8 cellular contexts compared by ENCODE assay signal in the genomic region with DNA sequence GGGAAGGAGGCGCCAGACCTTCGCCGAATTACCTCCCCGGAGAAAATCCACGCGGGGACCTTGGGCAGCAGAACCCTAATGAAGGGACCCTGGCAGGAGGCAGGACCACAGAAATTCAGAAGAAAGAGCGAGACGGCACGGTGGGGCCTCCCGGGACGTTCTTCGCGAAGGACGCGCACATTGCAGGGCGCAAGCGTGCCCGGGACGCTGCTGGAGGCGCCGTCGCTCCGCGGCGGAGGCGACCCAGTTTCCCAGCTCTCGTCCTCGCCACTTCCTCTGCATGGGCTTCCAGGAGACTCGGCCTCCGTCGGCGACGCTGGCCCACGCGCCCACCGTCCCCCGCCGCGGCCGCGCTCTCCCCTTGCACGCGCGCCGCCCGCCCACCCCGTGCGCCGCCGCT. TPM values are rescaled to one million over a fixed set of nuclear protein-coding genes. Genes with fewer than 3 reads are reported as not detected.
DNase-seq lines count a peak whose midpoint lies in the region; ATAC-seq, FAIRE-seq and TF ChIP-seq lines count a peak whose summit lies in the region.

No MANE protein-coding gene starts in this region.

- no peaks in the 10 kb centered on the region for H3K36me3 Mint-ChIP-seq in stimulated activated memory B cell treated with anti-CD40 and anti-IgM and Interleukin-4, amounts not matched to agents 10 μg/mL and 1 μg/mL and 100 μg/mL, for 72 hours
- no peaks in the 10 kb centered on the region for H3K36me3 Mint-ChIP-seq in endothelial cell (ENCODE audit: low read depth, unreplicated experiment)

- no peaks in the 10 kb centered on the region for H4K20me1 ChIP-seq in keratinocyte (ENCODE audit: control insufficient read depth, extremely low read depth, insufficient read depth, low read length)

- no peaks in the 10 kb centered on the region for H3K36me3 ChIP-seq in NT2/D1 (ENCODE audit: insufficient read depth, insufficient read length, low read length)
- no peaks in the 10 kb centered on the region for H3K36me3 ChIP-seq in keratinocyte (ENCODE audit: control insufficient read depth in 2 of 2, extremely low read depth in 1 of 2, insufficient read depth in 2 of 2, low read length in 2 of 2)
- H3K36me3 ChIP-seq in body of pancreas (replicated peaks in 1 of 2; ENCODE audit: insufficient read depth in 1 of 2, low read depth in 2 of 2): no peaks in the 10 kb centered on the region

- WGBS in body of pancreas, 2 donors: 54 to 79% methylated on average over 33 to 50 of the region's 50 CpGs

- in situ Hi-C loops in astrocyte of the spinal cord (cut with HindIII; ENCODE audit: low sequenced_read_pairs): no loop called here

- ATAC-seq in stimulated activated memory B cell treated with anti-CD40 and anti-IgM and Interleukin-4, amounts not matched to agents 10 μg/mL and 1 μg/mL and 100 μg/mL, for 72 hours: peak; percentile 20
- no peak for ATAC-seq in body of pancreas

- dilution Hi-C loops in keratinocyte (cut with MboI; ENCODE audit: extremely low pct_ligation_motif_present, low sequenced_read_pairs): no loop called here

- no peak for FAIRE-seq in keratinocyte (lab: Jason Lieb, UNC)

- peak overlapping the region; percentile 8 for H2AFZ ChIP-seq in keratinocyte (ENCODE audit: control insufficient read depth, low read length)

- DNase-seq in NT2/D1 (ENCODE audit: low read depth, low spot score) (no peak), astrocyte of the spinal cord (ENCODE audit: low read depth, low spot score) (no peak), keratinocyte (ENCODE audit: low read depth, low spot score) (no peak), D341Med (ENCODE audit: low spot score) (no peak), H4 (ENCODE audit: low spot score) (no peak), endothelial cell (ENCODE audit: low spot score) (no peak), body of pancreas (no peak)

- TF ChIP-seq POLR2A in body of pancreas (IDR thresholded peaks at IDR 0.05): no peak

- no peak overlapping the region for H3K27ac Mint-ChIP-seq in stimulated activated memory B cell treated with anti-CD40 and anti-IgM and Interleukin-4, amounts not matched to agents 10 μg/mL and 1 μg/mL and 100 μg/mL, for 72 hours
- no peak overlapping the region for H3K27ac Mint-ChIP-seq in endothelial cell (ENCODE audit: unreplicated experiment)

- TF ChIP-seq CTCF in astrocyte of the spinal cord (IDR thresholded peaks at IDR 0.05; ENCODE audit: low read depth, low read length) (no peak), keratinocyte (optimal IDR thresholded peaks at IDR 0.05 in 1 of 3, IDR thresholded peaks at IDR 0.05 in 1 of 3, conservative IDR thresholded peaks at IDR 0.05 in 1 of 3; ENCODE audit: extremely low read depth in 1 of 3, insufficient read depth in 2 of 3, low read length in 3 of 3) (peak in 1 of 3 experiments; percentile 21), endothelial cell (IDR thresholded peaks at IDR 0.05; ENCODE audit: unreplicated experiment) (no peak), body of pancreas (IDR thresholded peaks at IDR 0.05) (no peak)

- H3K27ac ChIP-seq in keratinocyte (ENCODE audit: control insufficient read depth, insufficient read depth, low read length) (no peak overlapping the region), body of pancreas (no peak overlapping the region)

- H3K4me3 Mint-ChIP-seq in stimulated activated memory B cell treated with anti-CD40 and anti-IgM and Interleukin-4, amounts not matched to agents 10 μg/mL and 1 μg/mL and 100 μg/mL, for 72 hours: peak overlapping the region; percentile 70
- no peak overlapping the region for H3K4me3 Mint-ChIP-seq in endothelial cell (ENCODE audit: unreplicated experiment)

- H3K9me3 Mint-ChIP-seq in stimulated activated memory B cell treated with anti-CD40 and anti-IgM and Interleukin-4, amounts not matched to agents 10 μg/mL and 1 μg/mL and 100 μg/mL, for 72 hours: no peaks in the 10 kb centered on the region
- H3K9me3 Mint-ChIP-seq in endothelial cell (ENCODE audit: unreplicated experiment): no peaks in the 10 kb centered on the region

- intact Hi-C loops in body of pancreas (cut with DNase I): no loop called here

- no peaks in the 10 kb centered on the region for H3K9me1 ChIP-seq in keratinocyte (ENCODE audit: control insufficient read depth, extremely low read depth, insufficient read depth, low read length)

- peaks cover 26% of the 10 kb centered on the region for H3K27me3 ChIP-seq in NT2/D1 (ENCODE audit: insufficient read depth, insufficient read length)
- H3K27me3 ChIP-seq in keratinocyte (ENCODE audit: control insufficient read depth, extremely low read depth, insufficient read depth, low read length): peaks cover 2% of the 10 kb centered on the region
- no peaks in the 10 kb centered on the region for H3K27me3 ChIP-seq in body of pancreas

- no peaks in the 10 kb centered on the region for H3K79me2 ChIP-seq in keratinocyte (ENCODE audit: control insufficient read depth, insufficient read depth, low read length)

- no peaks in the 10 kb centered on the region for H3K27me3 Mint-ChIP-seq in stimulated activated memory B cell treated with anti-CD40 and anti-IgM and Interleukin-4, amounts not matched to agents 10 μg/mL and 1 μg/mL and 100 μg/mL, for 72 hours
- H3K27me3 Mint-ChIP-seq in endothelial cell (ENCODE audit: unreplicated experiment): no peaks in the 10 kb centered on the region

- H3K9me3 ChIP-seq in NT2/D1 (ENCODE audit: insufficient read depth, low read length) (no peaks in the 10 kb centered on the region), keratinocyte (ENCODE audit: control insufficient read depth, low read depth, low read length) (no peaks in the 10 kb centered on the region), body of pancreas (no peaks in the 10 kb centered on the region)

- peaks cover 17% of the 10 kb centered on the region for H3K4me1 Mint-ChIP-seq in stimulated activated memory B cell treated with anti-CD40 and anti-IgM and Interleukin-4, amounts not matched to agents 10 μg/mL and 1 μg/mL and 100 μg/mL, for 72 hours
- peaks cover 12% of the 10 kb centered on the region for H3K4me1 Mint-ChIP-seq in endothelial cell (ENCODE audit: unreplicated experiment)

- peak overlapping the region; percentile 17 for H3K4me2 ChIP-seq in keratinocyte (ENCODE audit: control insufficient read depth, extremely low read depth, insufficient read depth, low read depth, low read length)

- H3K4me1 ChIP-seq in NT2/D1 (ENCODE audit: insufficient read depth, insufficient read length) (peaks cover 28% of the 10 kb centered on the region), keratinocyte (ENCODE audit: control insufficient read depth, extremely low read depth, insufficient read depth, low read length) (no peaks in the 10 kb centered on the region), body of pancreas (peaks cover 35% of the 10 kb centered on the region)

- H3K9ac ChIP-seq in NT2/D1 (ENCODE audit: insufficient read length, low read depth): peak overlapping the region; percentile 70
- no peak overlapping the region for H3K9ac ChIP-seq in keratinocyte (ENCODE audit: control insufficient read depth, extremely low read depth, insufficient read depth, low read length)

- H3K4me3 ChIP-seq in NT2/D1 (ENCODE audit: insufficient read length, low read depth) (no peak overlapping the region), astrocyte of the spinal cord (ENCODE audit: low read depth, low read length) (peak overlapping the region; percentile 13), keratinocyte (ENCODE audit: control insufficient read depth in 2 of 3, extremely low read depth in 1 of 3, insufficient read depth in 2 of 3, low read depth in 1 of 3, low read length in 3 of 3) (no peak overlapping the region), body of pancreas (no peak overlapping the region)

RNA-seq across cellular contexts. Expression of a gene that starts 31.9 kb away (rescaled TPM):
- polyA plus RNA-seq in keratinocyte: 30.6 to 52.9 TPM (median 33.7 TPM) in 3 replicates
- polyA plus RNA-seq in keratinocyte (2011; ENCODE audit: low read depth): 8.1 TPM
- 23.9 and 26.7 TPM in 2 replicates for polyA plus RNA-seq in keratinocyte (2011; cell fraction: cytosol; rRNA removed)
- polyA plus RNA-seq in keratinocyte (2011; cell fraction: nucleus; rRNA removed): 74.9 and 76.8 TPM in 2 replicates
- polyA plus RNA-seq in keratinocyte (2012; ENCODE audit: low replicate concordance): 26.5 and 44.9 TPM in 2 replicates
- 45.4 to 160 TPM (median 47.7 TPM) in 3 replicates for polyA minus RNA-seq in keratinocyte
- 23.8 TPM for polyA minus RNA-seq in keratinocyte (2011; cell fraction: cytosol; rRNA and poly(A)+ RNA removed)
- polyA minus RNA-seq in keratinocyte (2011; cell fraction: nucleus; rRNA and poly(A)+ RNA removed): 30.5 and 55.1 TPM in 2 replicates
- 31.6 and 38.5 TPM in 2 replicates for total RNA-seq in H4 (2014; rRNA removed; shearing (Covaris generic))
- total RNA-seq in endothelial cell (ENCODE audit: unreplicated experiment): 8.2 TPM
- total RNA-seq in body of pancreas: 10 to 100 TPM; 19.7 to 52.4 TPM
